In the genomic region with DNA sequence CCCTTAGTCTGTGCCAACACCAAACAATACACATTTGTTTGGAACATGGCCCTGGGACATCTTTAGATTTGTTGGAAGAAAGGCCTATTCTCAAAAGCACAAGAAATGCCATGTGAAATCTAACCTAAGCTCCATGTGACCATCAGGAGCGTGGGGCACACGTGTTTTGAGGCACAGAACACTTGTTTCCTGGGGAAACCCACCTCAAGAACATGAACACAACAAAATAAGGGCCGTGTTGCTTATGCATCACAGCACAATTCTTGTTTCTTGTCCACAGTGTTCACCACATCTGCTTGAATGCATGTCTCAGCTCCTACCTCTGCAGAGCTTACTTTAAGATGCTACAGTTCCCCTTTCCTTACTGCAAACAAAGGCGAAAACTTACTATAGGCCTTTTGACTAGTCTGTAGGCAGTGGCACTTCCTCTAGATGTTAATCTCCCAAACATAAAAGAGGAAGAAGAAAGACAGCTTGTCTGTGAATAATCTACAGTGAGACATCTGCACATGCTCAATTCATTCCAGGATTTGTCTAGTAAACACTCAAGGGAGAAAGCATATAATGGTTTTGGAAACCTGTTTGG, we compare ENCODE assay signal across 1 cellular context.
TF ChIP-seq lines count a peak whose summit lies in the region.

No MANE protein-coding gene starts in this region.

TF ChIP-seq in GM12878, 131 proteins besides CTCF, POLR2A, EP300 and RAD21 (continued from another document and continues in another):
- TF ChIP-seq, protein P1, sequence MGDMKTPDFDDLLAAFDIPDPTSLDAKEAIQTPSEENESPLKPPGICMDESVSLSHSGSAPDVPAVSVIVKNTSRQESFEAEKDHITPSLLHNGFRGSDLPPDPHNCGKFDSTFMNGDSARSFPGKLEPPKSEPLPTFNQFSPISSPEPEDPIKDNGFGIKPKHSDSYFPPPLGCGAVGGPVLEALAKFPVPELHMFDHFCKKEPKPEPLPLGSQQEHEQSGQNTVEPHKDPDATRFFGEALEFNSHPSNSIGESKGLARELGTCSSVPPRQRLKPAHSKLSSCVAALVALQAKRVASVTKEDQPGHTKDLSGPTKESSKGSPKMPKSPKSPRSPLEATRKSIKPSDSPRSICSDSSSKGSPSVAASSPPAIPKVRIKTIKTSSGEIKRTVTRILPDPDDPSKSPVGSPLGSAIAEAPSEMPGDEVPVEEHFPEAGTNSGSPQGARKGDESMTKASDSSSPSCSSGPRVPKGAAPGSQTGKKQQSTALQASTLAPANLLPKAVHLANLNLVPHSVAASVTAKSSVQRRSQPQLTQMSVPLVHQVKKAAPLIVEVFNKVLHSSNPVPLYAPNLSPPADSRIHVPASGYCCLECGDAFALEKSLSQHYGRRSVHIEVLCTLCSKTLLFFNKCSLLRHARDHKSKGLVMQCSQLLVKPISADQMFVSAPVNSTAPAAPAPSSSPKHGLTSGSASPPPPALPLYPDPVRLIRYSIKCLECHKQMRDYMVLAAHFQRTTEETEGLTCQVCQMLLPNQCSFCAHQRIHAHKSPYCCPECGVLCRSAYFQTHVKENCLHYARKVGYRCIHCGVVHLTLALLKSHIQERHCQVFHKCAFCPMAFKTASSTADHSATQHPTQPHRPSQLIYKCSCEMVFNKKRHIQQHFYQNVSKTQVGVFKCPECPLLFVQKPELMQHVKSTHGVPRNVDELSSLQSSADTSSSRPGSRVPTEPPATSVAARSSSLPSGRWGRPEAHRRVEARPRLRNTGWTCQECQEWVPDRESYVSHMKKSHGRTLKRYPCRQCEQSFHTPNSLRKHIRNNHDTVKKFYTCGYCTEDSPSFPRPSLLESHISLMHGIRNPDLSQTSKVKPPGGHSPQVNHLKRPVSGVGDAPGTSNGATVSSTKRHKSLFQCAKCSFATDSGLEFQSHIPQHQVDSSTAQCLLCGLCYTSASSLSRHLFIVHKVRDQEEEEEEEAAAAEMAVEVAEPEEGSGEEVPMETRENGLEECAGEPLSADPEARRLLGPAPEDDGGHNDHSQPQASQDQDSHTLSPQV (IDR thresholded peaks at IDR 0.05), result 0 out of 2 replicates have a peak, but pooled peaks have one; percentile 2
- TF ChIP-seq, protein P2, sequence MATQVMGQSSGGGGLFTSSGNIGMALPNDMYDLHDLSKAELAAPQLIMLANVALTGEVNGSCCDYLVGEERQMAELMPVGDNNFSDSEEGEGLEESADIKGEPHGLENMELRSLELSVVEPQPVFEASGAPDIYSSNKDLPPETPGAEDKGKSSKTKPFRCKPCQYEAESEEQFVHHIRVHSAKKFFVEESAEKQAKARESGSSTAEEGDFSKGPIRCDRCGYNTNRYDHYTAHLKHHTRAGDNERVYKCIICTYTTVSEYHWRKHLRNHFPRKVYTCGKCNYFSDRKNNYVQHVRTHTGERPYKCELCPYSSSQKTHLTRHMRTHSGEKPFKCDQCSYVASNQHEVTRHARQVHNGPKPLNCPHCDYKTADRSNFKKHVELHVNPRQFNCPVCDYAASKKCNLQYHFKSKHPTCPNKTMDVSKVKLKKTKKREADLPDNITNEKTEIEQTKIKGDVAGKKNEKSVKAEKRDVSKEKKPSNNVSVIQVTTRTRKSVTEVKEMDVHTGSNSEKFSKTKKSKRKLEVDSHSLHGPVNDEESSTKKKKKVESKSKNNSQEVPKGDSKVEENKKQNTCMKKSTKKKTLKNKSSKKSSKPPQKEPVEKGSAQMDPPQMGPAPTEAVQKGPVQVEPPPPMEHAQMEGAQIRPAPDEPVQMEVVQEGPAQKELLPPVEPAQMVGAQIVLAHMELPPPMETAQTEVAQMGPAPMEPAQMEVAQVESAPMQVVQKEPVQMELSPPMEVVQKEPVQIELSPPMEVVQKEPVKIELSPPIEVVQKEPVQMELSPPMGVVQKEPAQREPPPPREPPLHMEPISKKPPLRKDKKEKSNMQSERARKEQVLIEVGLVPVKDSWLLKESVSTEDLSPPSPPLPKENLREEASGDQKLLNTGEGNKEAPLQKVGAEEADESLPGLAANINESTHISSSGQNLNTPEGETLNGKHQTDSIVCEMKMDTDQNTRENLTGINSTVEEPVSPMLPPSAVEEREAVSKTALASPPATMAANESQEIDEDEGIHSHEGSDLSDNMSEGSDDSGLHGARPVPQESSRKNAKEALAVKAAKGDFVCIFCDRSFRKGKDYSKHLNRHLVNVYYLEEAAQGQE (IDR thresholded peaks at IDR 0.05; ENCODE audit: low read depth, low read length), result no peak
- TF ChIP-seq YY1 (IDR thresholded peaks at IDR 0.05; ENCODE audit: low read depth, low read length) (no peak), FOS (IDR thresholded peaks at IDR 0.05; ENCODE audit: borderline replicate concordance, extremely low read depth, insufficient read length) (no peak), TCF12 (IDR thresholded peaks at IDR 0.05; ENCODE audit: low read depth, low read length) (no peak), ZNF24 (IDR thresholded peaks at IDR 0.05) (no peak), NRF1 (conservative IDR thresholded peaks at IDR 0.05; ENCODE audit: low read depth, low read length) (no peak), RAD51 (IDR thresholded peaks at IDR 0.05) (peak; percentile 92), YBX1 (IDR thresholded peaks at IDR 0.05) (no peak), ZZZ3 (IDR thresholded peaks at IDR 0.05; ENCODE audit: control insufficient read depth, insufficient read length, low read depth) (no peak), SRF (IDR thresholded peaks at IDR 0.05; ENCODE audit: low read depth in 2 of 2, low read length in 2 of 2) (no peak), ZNF622 (IDR thresholded peaks at IDR 0.05) (no peak), IKZF2 (IDR thresholded peaks at IDR 0.05) (peak; percentile 87 to 88), IRF4 (IDR thresholded peaks at IDR 0.05; ENCODE audit: low read depth, low read length) (0 out of 2 replicates have a peak, but pooled peaks have one; percentile 48), ZNF384 (IDR thresholded peaks at IDR 0.05; ENCODE audit: borderline replicate concordance, low read depth, low read length) (no peak), PML (IDR thresholded peaks at IDR 0.05; ENCODE audit: low read length) (0 out of 2 replicates have a peak, but pooled peaks have one; percentile 33), LARP7 (IDR thresholded peaks at IDR 0.05) (no peak), TCF3 (IDR thresholded peaks at IDR 0.05; ENCODE audit: borderline replicate concordance, insufficient read depth, low read depth, low read length) (no peak), JUNB (IDR thresholded peaks at IDR 0.05) (no peak), KDM1A (IDR thresholded peaks at IDR 0.05; ENCODE audit: borderline replicate concordance) (no peak), ZNF217 (IDR thresholded peaks at IDR 0.05) (no peak), IKZF1 (conservative IDR thresholded peaks at IDR 0.05) (peak; percentile 68), NFIC (IDR thresholded peaks at IDR 0.05; ENCODE audit: low read depth, low read length) (peak; percentile 72), DPF2 (IDR thresholded peaks at IDR 0.05) (peak; percentile 46; the same call in 1 of the 2 replicates), NR2C1 (IDR thresholded peaks at IDR 0.05) (no peak), CREB1 (IDR thresholded peaks at IDR 0.05; ENCODE audit: low read depth) (peak; percentile 24; the same call in 1 of the 2 replicates), JUND (IDR thresholded peaks at IDR 0.05; ENCODE audit: low read depth, low read length) (no peak), BMI1 (IDR thresholded peaks at IDR 0.05; ENCODE audit: borderline replicate concordance) (no peak), SMAD1 (IDR thresholded peaks at IDR 0.05; ENCODE audit: low read depth, partially characterized antibody) (no peak), ETV6 (conservative IDR thresholded peaks at IDR 0.05 in 1 of 2, IDR thresholded peaks at IDR 0.05 in 1 of 2; ENCODE audit: borderline replicate concordance in 1 of 2, low read depth in 1 of 2) (peak in 1 of 2 experiments; percentile 84; a peak in 2 of 4 replicates), CHD4 (IDR thresholded peaks at IDR 0.05) (no peak), MTA3 (IDR thresholded peaks at IDR 0.05; ENCODE audit: borderline replicate concordance, low read length) (0 out of 2 replicates have a peak, but pooled peaks have one; percentile 75), POLR2AphosphoS5 (IDR thresholded peaks at IDR 0.05; ENCODE audit: low read length) (no peak), SP1 (IDR thresholded peaks at IDR 0.05; ENCODE audit: low read depth, low read length) (no peak), BRCA1 (IDR thresholded peaks at IDR 0.05; ENCODE audit: low read depth, low read length) (no peak), EZH2 (IDR thresholded peaks at IDR 0.05; ENCODE audit: borderline replicate concordance, control insufficient read depth, low read depth, low read length) (no peak)
- TF ChIP-seq, protein P3, sequence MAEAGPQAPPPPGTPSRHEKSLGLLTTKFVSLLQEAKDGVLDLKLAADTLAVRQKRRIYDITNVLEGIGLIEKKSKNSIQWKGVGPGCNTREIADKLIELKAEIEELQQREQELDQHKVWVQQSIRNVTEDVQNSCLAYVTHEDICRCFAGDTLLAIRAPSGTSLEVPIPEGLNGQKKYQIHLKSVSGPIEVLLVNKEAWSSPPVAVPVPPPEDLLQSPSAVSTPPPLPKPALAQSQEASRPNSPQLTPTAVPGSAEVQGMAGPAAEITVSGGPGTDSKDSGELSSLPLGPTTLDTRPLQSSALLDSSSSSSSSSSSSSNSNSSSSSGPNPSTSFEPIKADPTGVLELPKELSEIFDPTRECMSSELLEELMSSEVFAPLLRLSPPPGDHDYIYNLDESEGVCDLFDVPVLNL (IDR thresholded peaks at IDR 0.05; ENCODE audit: low read depth, low read length), result no peak
- TF ChIP-seq, protein P4, sequence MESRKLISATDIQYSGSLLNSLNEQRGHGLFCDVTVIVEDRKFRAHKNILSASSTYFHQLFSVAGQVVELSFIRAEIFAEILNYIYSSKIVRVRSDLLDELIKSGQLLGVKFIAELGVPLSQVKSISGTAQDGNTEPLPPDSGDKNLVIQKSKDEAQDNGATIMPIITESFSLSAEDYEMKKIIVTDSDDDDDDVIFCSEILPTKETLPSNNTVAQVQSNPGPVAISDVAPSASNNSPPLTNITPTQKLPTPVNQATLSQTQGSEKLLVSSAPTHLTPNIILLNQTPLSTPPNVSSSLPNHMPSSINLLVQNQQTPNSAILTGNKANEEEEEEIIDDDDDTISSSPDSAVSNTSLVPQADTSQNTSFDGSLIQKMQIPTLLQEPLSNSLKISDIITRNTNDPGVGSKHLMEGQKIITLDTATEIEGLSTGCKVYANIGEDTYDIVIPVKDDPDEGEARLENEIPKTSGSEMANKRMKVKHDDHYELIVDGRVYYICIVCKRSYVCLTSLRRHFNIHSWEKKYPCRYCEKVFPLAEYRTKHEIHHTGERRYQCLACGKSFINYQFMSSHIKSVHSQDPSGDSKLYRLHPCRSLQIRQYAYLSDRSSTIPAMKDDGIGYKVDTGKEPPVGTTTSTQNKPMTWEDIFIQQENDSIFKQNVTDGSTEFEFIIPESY (IDR thresholded peaks at IDR 0.05), result no peak
- TF ChIP-seq, protein P5, sequence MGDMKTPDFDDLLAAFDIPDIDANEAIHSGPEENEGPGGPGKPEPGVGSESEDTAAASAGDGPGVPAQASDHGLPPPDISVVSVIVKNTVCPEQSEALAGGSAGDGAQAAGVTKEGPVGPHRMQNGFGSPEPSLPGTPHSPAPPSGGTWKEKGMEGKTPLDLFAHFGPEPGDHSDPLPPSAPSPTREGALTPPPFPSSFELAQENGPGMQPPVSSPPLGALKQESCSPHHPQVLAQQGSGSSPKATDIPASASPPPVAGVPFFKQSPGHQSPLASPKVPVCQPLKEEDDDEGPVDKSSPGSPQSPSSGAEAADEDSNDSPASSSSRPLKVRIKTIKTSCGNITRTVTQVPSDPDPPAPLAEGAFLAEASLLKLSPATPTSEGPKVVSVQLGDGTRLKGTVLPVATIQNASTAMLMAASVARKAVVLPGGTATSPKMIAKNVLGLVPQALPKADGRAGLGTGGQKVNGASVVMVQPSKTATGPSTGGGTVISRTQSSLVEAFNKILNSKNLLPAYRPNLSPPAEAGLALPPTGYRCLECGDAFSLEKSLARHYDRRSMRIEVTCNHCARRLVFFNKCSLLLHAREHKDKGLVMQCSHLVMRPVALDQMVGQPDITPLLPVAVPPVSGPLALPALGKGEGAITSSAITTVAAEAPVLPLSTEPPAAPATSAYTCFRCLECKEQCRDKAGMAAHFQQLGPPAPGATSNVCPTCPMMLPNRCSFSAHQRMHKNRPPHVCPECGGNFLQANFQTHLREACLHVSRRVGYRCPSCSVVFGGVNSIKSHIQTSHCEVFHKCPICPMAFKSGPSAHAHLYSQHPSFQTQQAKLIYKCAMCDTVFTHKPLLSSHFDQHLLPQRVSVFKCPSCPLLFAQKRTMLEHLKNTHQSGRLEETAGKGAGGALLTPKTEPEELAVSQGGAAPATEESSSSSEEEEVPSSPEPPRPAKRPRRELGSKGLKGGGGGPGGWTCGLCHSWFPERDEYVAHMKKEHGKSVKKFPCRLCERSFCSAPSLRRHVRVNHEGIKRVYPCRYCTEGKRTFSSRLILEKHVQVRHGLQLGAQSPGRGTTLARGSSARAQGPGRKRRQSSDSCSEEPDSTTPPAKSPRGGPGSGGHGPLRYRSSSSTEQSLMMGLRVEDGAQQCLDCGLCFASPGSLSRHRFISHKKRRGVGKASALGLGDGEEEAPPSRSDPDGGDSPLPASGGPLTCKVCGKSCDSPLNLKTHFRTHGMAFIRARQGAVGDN (IDR thresholded peaks at IDR 0.05), result peak; percentile 93
- TF ChIP-seq, protein P6, sequence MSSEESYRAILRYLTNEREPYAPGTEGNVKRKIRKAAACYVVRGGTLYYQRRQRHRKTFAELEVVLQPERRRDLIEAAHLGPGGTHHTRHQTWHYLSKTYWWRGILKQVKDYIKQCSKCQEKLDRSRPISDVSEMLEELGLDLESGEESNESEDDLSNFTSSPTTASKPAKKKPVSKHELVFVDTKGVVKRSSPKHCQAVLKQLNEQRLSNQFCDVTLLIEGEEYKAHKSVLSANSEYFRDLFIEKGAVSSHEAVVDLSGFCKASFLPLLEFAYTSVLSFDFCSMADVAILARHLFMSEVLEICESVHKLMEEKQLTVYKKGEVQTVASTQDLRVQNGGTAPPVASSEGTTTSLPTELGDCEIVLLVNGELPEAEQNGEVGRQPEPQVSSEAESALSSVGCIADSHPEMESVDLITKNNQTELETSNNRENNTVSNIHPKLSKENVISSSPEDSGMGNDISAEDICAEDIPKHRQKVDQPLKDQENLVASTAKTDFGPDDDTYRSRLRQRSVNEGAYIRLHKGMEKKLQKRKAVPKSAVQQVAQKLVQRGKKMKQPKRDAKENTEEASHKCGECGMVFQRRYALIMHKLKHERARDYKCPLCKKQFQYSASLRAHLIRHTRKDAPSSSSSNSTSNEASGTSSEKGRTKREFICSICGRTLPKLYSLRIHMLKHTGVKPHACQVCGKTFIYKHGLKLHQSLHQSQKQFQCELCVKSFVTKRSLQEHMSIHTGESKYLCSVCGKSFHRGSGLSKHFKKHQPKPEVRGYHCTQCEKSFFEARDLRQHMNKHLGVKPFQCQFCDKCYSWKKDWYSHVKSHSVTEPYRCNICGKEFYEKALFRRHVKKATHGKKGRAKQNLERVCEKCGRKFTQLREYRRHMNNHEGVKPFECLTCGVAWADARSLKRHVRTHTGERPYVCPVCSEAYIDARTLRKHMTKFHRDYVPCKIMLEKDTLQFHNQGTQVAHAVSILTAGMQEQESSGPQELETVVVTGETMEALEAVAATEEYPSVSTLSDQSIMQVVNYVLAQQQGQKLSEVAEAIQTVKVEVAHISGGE (CRISPR knock-in tag; IDR thresholded peaks at IDR 0.05), result no peak
- TF ChIP-seq, protein P7, sequence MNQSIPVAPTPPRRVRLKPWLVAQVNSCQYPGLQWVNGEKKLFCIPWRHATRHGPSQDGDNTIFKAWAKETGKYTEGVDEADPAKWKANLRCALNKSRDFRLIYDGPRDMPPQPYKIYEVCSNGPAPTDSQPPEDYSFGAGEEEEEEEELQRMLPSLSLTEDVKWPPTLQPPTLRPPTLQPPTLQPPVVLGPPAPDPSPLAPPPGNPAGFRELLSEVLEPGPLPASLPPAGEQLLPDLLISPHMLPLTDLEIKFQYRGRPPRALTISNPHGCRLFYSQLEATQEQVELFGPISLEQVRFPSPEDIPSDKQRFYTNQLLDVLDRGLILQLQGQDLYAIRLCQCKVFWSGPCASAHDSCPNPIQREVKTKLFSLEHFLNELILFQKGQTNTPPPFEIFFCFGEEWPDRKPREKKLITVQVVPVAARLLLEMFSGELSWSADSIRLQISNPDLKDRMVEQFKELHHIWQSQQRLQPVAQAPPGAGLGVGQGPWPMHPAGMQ (IDR thresholded peaks at IDR 0.05; ENCODE audit: borderline replicate concordance), result no peak
